31 cellular contexts compared by ENCODE assay signal in genomic region chr14:92734618-92735017, GRCh38.
"Had no signal": no experiment of that assay in that cellular context is flagged by ENCODE, and none has a peak within 500 bp of the region (broad histone marks: within the 10 kb centered on the region; RNA-seq: fewer than 3 reads in every experiment).

No MANE protein-coding gene starts in this region.

- H3K27ac ChIP-seq: colonic mucosa, epithelial cell of prostate, esophagus muscularis mucosa, foreskin keratinocyte, gastroesophageal sphincter, heart left ventricle, hepatocyte, neural progenitor cell, prostate gland, right atrium auricular region, stomach, tibial nerve, upper lobe of right lung, uterus had no signal

- ATAC-seq: foreskin keratinocyte; gastroesophageal sphincter; heart left ventricle; left lobe of liver; naive thymus-derived CD4-positive, alpha-beta T cell; sciatic nerve; stimulated activated effector memory CD8-positive, alpha-beta T cell treated with anti-CD3 and anti-CD28 coated beads, Interleukin-12 subunit alpha, Interleukin-12 subunit beta, amount 100 ng/mL, for 72 hours; upper lobe of right lung had no signal

- H3K36me3 ChIP-seq: colonic mucosa, neural progenitor cell, uterus had no signal

- H3K4me3 ChIP-seq: colonic mucosa, esophagus muscularis mucosa, gastroesophageal sphincter, heart left ventricle, hepatocyte, neural progenitor cell, prostate gland, right atrium auricular region, smooth muscle cell, stomach, tibial nerve, upper lobe of right lung, uterus had no signal

- H3K9me3 ChIP-seq: colonic mucosa, esophagus muscularis mucosa, gastroesophageal sphincter, heart left ventricle, prostate gland, right atrium auricular region, stomach, tibial nerve, upper lobe of right lung, uterus had no signal

- H3K4me1 ChIP-seq: esophagus muscularis mucosa, foreskin keratinocyte, gastroesophageal sphincter, prostate gland, tibial nerve, uterus had no signal

- H2AFZ ChIP-seq: hepatocyte, neural progenitor cell had no signal

- H3K9ac ChIP-seq: neural progenitor cell had no signal

- DNase-seq: colonic mucosa; effector CD8-positive, alpha-beta T cell; endodermal cell; foreskin keratinocyte; heart left ventricle; kidney; mesenchymal stem cell; midbrain; naive thymus-derived CD4-positive, alpha-beta T cell; nucleus accumbens; stimulated activated CD4-positive, alpha-beta T cell treated with anti-CD3 and anti-CD28 coated beads, Interleukin-12 subunit alpha, Interleukin-12 subunit beta, amount 100 ng/mL, for 4 hours; stimulated activated CD4-positive, alpha-beta T cell treated with anti-CD3 and anti-CD28 coated beads, Interleukin-1b, Interleukin-23, amount 100 ng/mL, for 48 hours; stimulated activated CD4-positive, alpha-beta T cell treated with anti-CD3 and anti-CD28 coated beads, Interleukin-4, amount 100 ng/mL, for 24 hours; stimulated activated naive CD4-positive, alpha-beta T cell treated with Interleukin-2 at 50 U/mL for 16 hours; stomach; upper lobe of right lung; uterus had no signal

- H3K36me3 Mint-ChIP-seq: stimulated activated effector memory CD8-positive, alpha-beta T cell treated with anti-CD3 and anti-CD28 coated beads, Interleukin-12 subunit alpha, Interleukin-12 subunit beta, amount 100 ng/mL, for 72 hours had no signal

- H3K4me2 ChIP-seq: hepatocyte, neural progenitor cell, smooth muscle cell had no signal

- H3K9me3 Mint-ChIP-seq: endodermal cell; neural progenitor cell; stimulated activated effector memory CD8-positive, alpha-beta T cell treated with anti-CD3 and anti-CD28 coated beads, Interleukin-12 subunit alpha, Interleukin-12 subunit beta, amount 100 ng/mL, for 72 hours had no signal

- H3K4me3 Mint-ChIP-seq: dendritic cell treated with granulocyte-macrophage colony-stimulating factor and Interleukin-4, amounts not matched to agents 40 ng/mL and 50 ng/mL, for 4 days; endodermal cell; naive thymus-derived CD4-positive, alpha-beta T cell; nephron; neural progenitor cell; stimulated activated effector memory CD8-positive, alpha-beta T cell treated with anti-CD3 and anti-CD28 coated beads, Interleukin-12 subunit alpha, Interleukin-12 subunit beta, amount 100 ng/mL, for 72 hours had no signal

- H3K27me3 ChIP-seq: colonic mucosa, esophagus muscularis mucosa, foreskin keratinocyte, gastroesophageal sphincter, heart left ventricle, hepatocyte, neural progenitor cell, right atrium auricular region, stomach, tibial nerve, upper lobe of right lung, uterus had no signal

- H3K27ac Mint-ChIP-seq: dendritic cell treated with granulocyte-macrophage colony-stimulating factor and Interleukin-4, amounts not matched to agents 40 ng/mL and 50 ng/mL, for 4 days; endodermal cell; naive thymus-derived CD4-positive, alpha-beta T cell; nephron; neural progenitor cell; stimulated activated effector memory CD8-positive, alpha-beta T cell treated with anti-CD3 and anti-CD28 coated beads, Interleukin-12 subunit alpha, Interleukin-12 subunit beta, amount 100 ng/mL, for 72 hours had no signal
